ENCODE assay signal across 2 cellular contexts in the genomic region with DNA sequence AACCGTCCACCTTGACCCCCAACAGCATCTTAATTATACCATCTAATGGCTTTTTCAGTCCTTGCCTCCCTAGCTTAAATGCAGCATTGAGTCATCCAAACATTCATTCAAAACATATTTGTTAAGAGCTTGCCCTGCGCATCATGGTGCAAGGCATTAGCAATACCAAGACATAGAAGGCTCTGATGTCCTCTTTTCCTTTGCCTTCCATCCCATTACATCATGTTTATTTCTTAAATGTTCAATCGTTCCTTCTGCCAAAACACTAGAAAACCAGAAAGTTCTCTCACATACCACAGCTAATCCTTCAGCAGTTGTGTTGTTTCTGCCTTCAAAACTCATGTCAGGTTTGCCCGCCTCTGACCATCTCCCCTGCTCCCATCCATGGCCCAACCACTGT.
A peak's percentile ranks its signal among the peaks of the same experiment; 100 is the strongest.
TF ChIP-seq lines count a peak whose summit lies in the region.

No MANE protein-coding gene starts in this region.

TF ChIP-seq in HepG2, 621 proteins besides CTCF, POLR2A, EP300 and RAD21:
- TF ChIP-seq ATF7 (IDR thresholded peaks at IDR 0.05) (peak; percentile 52; the same call in 1 of the 2 replicates), ATF7 (CRISPR knock-in tag; IDR thresholded peaks at IDR 0.05) (no peak), ZNF839 (CRISPR knock-in tag; IDR thresholded peaks at IDR 0.05; ENCODE audit: borderline replicate concordance) (no peak)
TF ChIP-seq in HepG2: peak in this region for 1.

TF ChIP-seq in H1, 55 proteins besides CTCF, POLR2A, EP300 and RAD21:
- TF ChIP-seq MAFK (IDR thresholded peaks at IDR 0.05; ENCODE audit: low read depth, low read length): no peak
- TF ChIP-seq SUZ12 (IDR thresholded peaks at IDR 0.05; ENCODE audit: low read length): no peak
- no peak for TF ChIP-seq CREB1 (IDR thresholded peaks at IDR 0.05)
- TF ChIP-seq POLR2AphosphoS5 (IDR thresholded peaks at IDR 0.05; ENCODE audit: low read depth, low read length): no peak
- no peak for TF ChIP-seq KDM4A (IDR thresholded peaks at IDR 0.05; ENCODE audit: low read depth, low read length, severe bottlenecking)
- TF ChIP-seq ZNF274 (IDR thresholded peaks at IDR 0.05; ENCODE audit: borderline replicate concordance, extremely low read depth, low read length): no peak
- TF ChIP-seq, protein P1, sequence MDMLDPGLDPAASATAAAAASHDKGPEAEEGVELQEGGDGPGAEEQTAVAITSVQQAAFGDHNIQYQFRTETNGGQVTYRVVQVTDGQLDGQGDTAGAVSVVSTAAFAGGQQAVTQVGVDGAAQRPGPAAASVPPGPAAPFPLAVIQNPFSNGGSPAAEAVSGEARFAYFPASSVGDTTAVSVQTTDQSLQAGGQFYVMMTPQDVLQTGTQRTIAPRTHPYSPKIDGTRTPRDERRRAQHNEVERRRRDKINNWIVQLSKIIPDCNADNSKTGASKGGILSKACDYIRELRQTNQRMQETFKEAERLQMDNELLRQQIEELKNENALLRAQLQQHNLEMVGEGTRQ (IDR thresholded peaks at IDR 0.05; ENCODE audit: low read length): no peak
- TF ChIP-seq, protein P2, sequence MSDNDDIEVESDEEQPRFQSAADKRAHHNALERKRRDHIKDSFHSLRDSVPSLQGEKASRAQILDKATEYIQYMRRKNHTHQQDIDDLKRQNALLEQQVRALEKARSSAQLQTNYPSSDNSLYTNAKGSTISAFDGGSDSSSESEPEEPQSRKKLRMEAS (IDR thresholded peaks at IDR 0.05): no peak
- TF ChIP-seq TAF7 (optimal IDR thresholded peaks at IDR 0.05; ENCODE audit: borderline replicate concordance, low read depth, low read length): no peak
TF ChIP-seq in H1: peak in this region for 0.
